In the genomic region with DNA sequence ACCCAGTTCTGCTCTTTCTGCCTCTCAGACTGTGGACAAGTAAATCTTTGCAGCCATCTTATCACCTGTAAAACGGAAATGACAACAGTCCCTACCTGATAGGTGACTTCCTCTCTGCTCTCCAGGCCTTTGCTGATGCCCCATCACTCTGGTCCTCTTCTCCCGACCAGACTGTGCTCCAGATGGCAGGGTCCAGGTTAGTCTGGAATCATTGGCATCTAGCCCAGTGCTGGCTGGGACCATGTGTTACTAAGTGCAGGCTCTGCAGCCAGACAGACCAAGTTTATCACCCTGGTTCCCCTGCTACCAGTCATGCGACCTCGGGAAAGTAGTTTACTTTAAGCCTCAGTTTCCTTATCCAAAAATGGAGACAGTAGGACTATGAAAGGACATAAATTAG, we compare ENCODE assay signal across 12 cellular contexts. TPM values are rescaled to one million over a fixed set of nuclear protein-coding genes. Genes with fewer than 3 reads are reported as not detected.
DNase-seq lines count a peak whose midpoint lies in the region; ATAC-seq and TF ChIP-seq lines count a peak whose summit lies in the region.
"Had no signal": no experiment of that assay in that cellular context is flagged by ENCODE, and none has a peak within 500 bp of the region (broad histone marks: within the 10 kb centered on the region; RNA-seq: fewer than 3 reads in every experiment).

No MANE protein-coding gene starts in this region.

- H3K4me3 ChIP-seq in SJCRH30 = peak overlapping the region; percentile 35
- H3K4me3 ChIP-seq in heart left ventricle = no peak overlapping the region
- no peak overlapping the region for H3K4me3 ChIP-seq in stomach

- DNase-seq in NCI-H2081 treated with DMSO at 0.1 percent for 48 hours (lab: John Stamatoyannopoulos, UW) (peak; percentile 1), NCI-H2081 (lab: John Stamatoyannopoulos, UW) (no peak), SJCRH30 (peak; percentile 33 to 58), heart left ventricle (peak in 4 of 5 donors; percentile 77 to 87 (median 84)), stomach (peak; percentile 61), ACHN (no peak)
- no peak for DNase-seq in stimulated activated CD4-positive, alpha-beta T cell treated with anti-CD3 and anti-CD28 coated beads, Interleukin-2, amount 100 ng/mL, for 48 hours
- DNase-seq: 8988T; anterior cingulate cortex; naive thymus-derived CD4-positive, alpha-beta T cell; stimulated activated naive CD4-positive, alpha-beta T cell had no signal

- 37 to 64% (median 44%) methylated on average over 4 of the region's 4 CpGs for WGBS in heart left ventricle, 4 donors
- 27 to 37% (median 29%) methylated on average over 4 of the region's 4 CpGs for WGBS in stomach, 5 donors

- TF ChIP-seq POLR2A in heart left ventricle (IDR thresholded peaks at IDR 0.05) (no peak), stomach (IDR thresholded peaks at IDR 0.05) (no peak)

- TF ChIP-seq EP300 in stomach (IDR thresholded peaks at IDR 0.05) = no peak

- peaks cover 28% of the 10 kb centered on the region for H3K4me1 ChIP-seq in SJCRH30
- peaks cover 13 to 59% (median 43%) of the 10 kb centered on the region in 12 donors for H3K4me1 ChIP-seq in heart left ventricle
- H3K4me1 ChIP-seq in stomach = peaks cover 18 to 62% (median 45%) of the 10 kb centered on the region in 4 donors

- ATAC-seq in heart left ventricle = peak; percentile 17 to 28 (median 24)
- ATAC-seq in GM18868 (IDR thresholded peaks at IDR 0.05; ENCODE audit: unreplicated experiment) = no peak
- ATAC-seq: naive thymus-derived CD4-positive, alpha-beta T cell had no signal

- intact Hi-C loops in heart left ventricle (cut with DNase I) = loop anchor here in 8 of 10 donors (2.0 to 10.0 kb wide), 8 partner anchors 85 to 513 kb away; a partner anchor contains a TSS
- intact Hi-C loops in stomach (cut with DNase I; ENCODE audit: low total_unique reads) = no loop called here

- H3K9me3 ChIP-seq in SJCRH30 (replicated peaks) = no peaks in the 10 kb centered on the region
- H3K9me3 ChIP-seq in heart left ventricle = no peaks in the 10 kb centered on the region
- no peaks in the 10 kb centered on the region for H3K9me3 ChIP-seq in stomach

- in situ Hi-C loops in ACHN (cut with HindIII; ENCODE audit: low pct_ligation_motif_present, low pct_unique_long_range_greater_than_20kb, low sequenced_read_pairs) = loop anchor here (25.0 kb wide), 2 partner anchors 195 to 230 kb away; a partner anchor contains a TSS

- H3K36me3 ChIP-seq in SJCRH30 (no peaks in the 10 kb centered on the region), heart left ventricle (peaks cover 0 to 12% (median under 1%) of the 10 kb centered on the region in 9 donors), stomach (peaks cover 0 to 6% (median 2%) of the 10 kb centered on the region in 4 donors)

- H3K27me3 ChIP-seq in SJCRH30 (no peaks in the 10 kb centered on the region), heart left ventricle (no peaks in the 10 kb centered on the region), stomach (no peaks in the 10 kb centered on the region)

- no peak overlapping the region; the same call in 1 of the 2 replicates for H3K27ac ChIP-seq in SJCRH30
- H3K27ac ChIP-seq in heart left ventricle = peak overlapping the region; percentile 12 to 99 (median 90)
- H3K27ac ChIP-seq in stomach = peak overlapping the region in 2 of 5 donors; percentile 31 to 61

- TF ChIP-seq CTCF in heart left ventricle (IDR thresholded peaks at IDR 0.05) (no peak), stomach (IDR thresholded peaks at IDR 0.05) (no peak)

RNA-seq across cellular contexts. Expression of a gene that starts 1.8 kb away (rescaled TPM):
- 33.5 and 36.1 TPM in 2 replicates for total RNA-seq in SJCRH30 (2014; rRNA removed; shearing (Covaris generic))
- total RNA-seq in heart left ventricle = 10 to 100 TPM; 34.0 to 54.8 (median 47.9) TPM
- polyA plus RNA-seq in heart left ventricle = 10 to 100 TPM; 54.5 to 60.0 TPM
- total RNA-seq in stomach = 100 to 1,000 TPM in 1 of 5 donors, 10 to 100 TPM in 3, 1 to 10 TPM in 1; 2.2 to 239 (median 22.8) TPM
- 10 to 100 TPM; 37.0 to 46.6 (median 41.1) TPM for polyA plus RNA-seq in stomach

RNA-seq across cellular contexts. Expression of a gene that starts 47.1 kb away (rescaled TPM):
- total RNA-seq in SJCRH30 (2014; rRNA removed; shearing (Covaris generic)) = 0.12 TPM in 1 of 2 replicates, not detected in the other
- total RNA-seq in heart left ventricle = 1 to 10 TPM in 1 of 9 donors, under 1 TPM in 1, not detected in 7; 0.51 to 2.8 TPM
- not detected for polyA plus RNA-seq in heart left ventricle
- 10 to 100 TPM in 1 of 5 donors, 1 to 10 TPM in 2, under 1 TPM in 1, not detected in 1; 0.45 to 22.8 (median 1.6) TPM for total RNA-seq in stomach
- under 1 TPM in 2 of 3 donors, not detected in 1; 0.28 to 0.62 TPM for polyA plus RNA-seq in stomach
- total RNA-seq: naive thymus-derived CD4-positive, alpha-beta T cell had no signal

Comparison
In these comparisons a context has a peak if more than half of its experiments do, and no peak if none do; other contexts are left out.
1. DNase-seq: peak in NCI-H2081 treated with DMSO at 0.1 percent for 48 hours (single experiment), SJCRH30 (2 of 2), heart left ventricle (4 of 5) and stomach (single experiment); none in NCI-H2081 (0 of 2), ACHN (single experiment) and stimulated activated CD4-positive, alpha-beta T cell treated with anti-CD3 and anti-CD28 coated beads, Interleukin-2, amount 100 ng/mL, for 48 hours (0 of 2).